8 cellular contexts compared by ENCODE assay signal in genomic region chr3:178083906-178084823, GRCh38.
A peak's percentile ranks its signal among the peaks of the same experiment; 100 is the strongest.
DNase-seq lines count a peak whose midpoint lies in the region; ATAC-seq and TF ChIP-seq lines count a peak whose summit lies in the region.

No MANE protein-coding gene starts in this region.

- no peak for ATAC-seq in natural killer cell treated with Interleukin-12 subunit alpha and Interleukin-12 subunit beta and Interleukin-15 and Interleukin-18, amount 100 ng/mL, for 72 hours
- no peak for ATAC-seq in HG03045 (IDR thresholded peaks at IDR 0.05; ENCODE audit: unreplicated experiment)

- peak in 53 of 56 donors; percentile 17 to 78 (median 57) for TF ChIP-seq CTCF in dorsolateral prefrontal cortex (IDR thresholded peaks at IDR 0.05 in 54 of 56, conservative IDR thresholded peaks at IDR 0.05 in 2 of 56; ENCODE audit: low read depth in 1 of 56, partially characterized antibody in 56 of 56)

- peaks cover 26% of the 10 kb centered on the region for H3K4me1 Mint-ChIP-seq in activated CD4-positive, alpha-beta T cell treated with anti-CD3 and anti-CD28 coated beads, Interleukin-2, amount 10 ng/mL, durations not matched to agents 24 days and 14 days
- H3K4me1 Mint-ChIP-seq in activated CD4-positive, alpha-beta T cell treated with anti-CD3 and anti-CD28 coated beads, Interleukin-2, amount 10 ng/mL, durations not matched to agents 7 days and 5 days: peaks cover 30% of the 10 kb centered on the region
- peaks cover 5 to 15% of the 10 kb centered on the region in 2 donors for H3K4me1 Mint-ChIP-seq in natural killer cell treated with Interleukin-12 subunit alpha and Interleukin-12 subunit beta and Interleukin-15 and Interleukin-18, amount 100 ng/mL, for 72 hours (ENCODE audit: low read depth in 2 of 2)

- H3K27ac Mint-ChIP-seq in activated CD4-positive, alpha-beta T cell treated with anti-CD3 and anti-CD28 coated beads, Interleukin-2, amount 10 ng/mL, durations not matched to agents 24 days and 14 days: peak overlapping the region; percentile 10
- H3K27ac Mint-ChIP-seq in activated CD4-positive, alpha-beta T cell treated with anti-CD3 and anti-CD28 coated beads, Interleukin-2, amount 10 ng/mL, durations not matched to agents 7 days and 5 days: no peak overlapping the region
- H3K27ac Mint-ChIP-seq in natural killer cell treated with Interleukin-12 subunit alpha and Interleukin-12 subunit beta and Interleukin-15 and Interleukin-18, amount 100 ng/mL, for 72 hours: peak overlapping the region in 1 of 2 donors; percentile 11

- H3K27me3 Mint-ChIP-seq in activated CD4-positive, alpha-beta T cell treated with anti-CD3 and anti-CD28 coated beads, Interleukin-2, amount 10 ng/mL, durations not matched to agents 24 days and 14 days: no peaks in the 10 kb centered on the region
- no peaks in the 10 kb centered on the region for H3K27me3 Mint-ChIP-seq in activated CD4-positive, alpha-beta T cell treated with anti-CD3 and anti-CD28 coated beads, Interleukin-2, amount 10 ng/mL, durations not matched to agents 7 days and 5 days
- H3K27me3 Mint-ChIP-seq in natural killer cell treated with Interleukin-12 subunit alpha and Interleukin-12 subunit beta and Interleukin-15 and Interleukin-18, amount 100 ng/mL, for 72 hours: peaks cover 10 to 19% of the 10 kb centered on the region in 2 donors

- H3K36me3 Mint-ChIP-seq in activated CD4-positive, alpha-beta T cell treated with anti-CD3 and anti-CD28 coated beads, Interleukin-2, amount 10 ng/mL, durations not matched to agents 24 days and 14 days (ENCODE audit: low read depth): no peaks in the 10 kb centered on the region
- no peaks in the 10 kb centered on the region for H3K36me3 Mint-ChIP-seq in activated CD4-positive, alpha-beta T cell treated with anti-CD3 and anti-CD28 coated beads, Interleukin-2, amount 10 ng/mL, durations not matched to agents 7 days and 5 days (ENCODE audit: low read depth)
- no peaks in the 10 kb centered on the region for H3K36me3 Mint-ChIP-seq in natural killer cell treated with Interleukin-12 subunit alpha and Interleukin-12 subunit beta and Interleukin-15 and Interleukin-18, amount 100 ng/mL, for 72 hours

- peak overlapping the region in 27 of 59 donors; percentile 2 to 49 (median 25) for H3K4me3 ChIP-seq in dorsolateral prefrontal cortex

- CTCF ChIA-PET in activated CD4-positive, alpha-beta T cell treated with anti-CD3 and anti-CD28 coated beads, Interleukin-2, amount 10 ng/mL, durations not matched to agents 7 days and 5 days (lab: Charles Lee): interaction anchor here (0.6 to 1.0 kb wide), 2 partner anchors 11 to 892 kb away, joined by 4 to 7 read pairs; no protein-coding TSS in a partner anchor

- peak overlapping the region; percentile 61 for H3K4me3 Mint-ChIP-seq in activated CD4-positive, alpha-beta T cell treated with anti-CD3 and anti-CD28 coated beads, Interleukin-2, amount 10 ng/mL, durations not matched to agents 24 days and 14 days
- H3K4me3 Mint-ChIP-seq in activated CD4-positive, alpha-beta T cell treated with anti-CD3 and anti-CD28 coated beads, Interleukin-2, amount 10 ng/mL, durations not matched to agents 7 days and 5 days: no peak overlapping the region
- H3K4me3 Mint-ChIP-seq in natural killer cell treated with Interleukin-12 subunit alpha and Interleukin-12 subunit beta and Interleukin-15 and Interleukin-18, amount 100 ng/mL, for 72 hours: peak overlapping the region; percentile 15

- no peaks in the 10 kb centered on the region for H3K27me3 ChIP-seq in dorsolateral prefrontal cortex

- H3K9me3 Mint-ChIP-seq in activated CD4-positive, alpha-beta T cell treated with anti-CD3 and anti-CD28 coated beads, Interleukin-2, amount 10 ng/mL, durations not matched to agents 24 days and 14 days: peaks cover 6% of the 10 kb centered on the region
- H3K9me3 Mint-ChIP-seq in activated CD4-positive, alpha-beta T cell treated with anti-CD3 and anti-CD28 coated beads, Interleukin-2, amount 10 ng/mL, durations not matched to agents 7 days and 5 days: peaks cover 2% of the 10 kb centered on the region
- no peaks in the 10 kb centered on the region for H3K9me3 Mint-ChIP-seq in natural killer cell treated with Interleukin-12 subunit alpha and Interleukin-12 subunit beta and Interleukin-15 and Interleukin-18, amount 100 ng/mL, for 72 hours

- intact Hi-C loops in activated CD4-positive, alpha-beta T cell treated with anti-CD3 and anti-CD28 coated beads, Interleukin-2, amount 10 ng/mL, durations not matched to agents 24 days and 14 days (cut with micrococcal nuclease): loop anchor here (10.0 kb wide), 1 partner anchor 89 kb away; no protein-coding TSS in a partner anchor
- intact Hi-C loops in dorsolateral prefrontal cortex (cut with DNase I): loop anchor here in 1 of 2 donors (10.0 kb wide), 1 partner anchor 729 kb away; no protein-coding TSS in a partner anchor

- DNase-seq in activated CD4-positive, alpha-beta T cell treated with anti-CD3 and anti-CD28 coated beads, Interleukin-2, amount 10 ng/mL, durations not matched to agents 24 days and 14 days: no peak
- DNase-seq in activated CD4-positive, alpha-beta T cell treated with anti-CD3 and anti-CD28 coated beads, Interleukin-2, amount 10 ng/mL, durations not matched to agents 7 days and 5 days: no peak
- DNase-seq in NCI-H774 (lab: John Stamatoyannopoulos, UW) (peak; percentile 49), dorsolateral prefrontal cortex (no peak), SIG-M5 (lab: John Stamatoyannopoulos, UW) (no peak)
- no peak for DNase-seq in natural killer cell treated with Interleukin-12 subunit alpha and Interleukin-12 subunit beta and Interleukin-15 and Interleukin-18, amount 100 ng/mL, for 72 hours (ENCODE audit: low spot score)
- no peak for DNase-seq in activated CD4-positive, alpha-beta T cell treated with anti-CD3 and anti-CD28 coated beads, Interleukin-2, amount 50 U/mL, for 1 hour

- POLR2A ChIA-PET in activated CD4-positive, alpha-beta T cell treated with anti-CD3 and anti-CD28 coated beads, Interleukin-2, amount 10 ng/mL, durations not matched to agents 7 days and 5 days (lab: Charles Lee): no interaction called here

- H3K27ac ChIP-seq in dorsolateral prefrontal cortex: peak overlapping the region; percentile 63 to 97 (median 92)
